ENCODE assay signal across 1 cellular context in genomic region chr17:744937-745336, GRCh38.
TF ChIP-seq lines count a peak whose summit lies in the region.

No MANE protein-coding gene starts in this region.

TF ChIP-seq in K562, 482 proteins besides CTCF, POLR2A, EP300 and RAD21:
- no peak for TF ChIP-seq ERF (CRISPR knock-in tag; IDR thresholded peaks at IDR 0.05)
- TF ChIP-seq POLR2G (IDR thresholded peaks at IDR 0.05; ENCODE audit: low read depth, low read length): 0 out of 2 replicates have a peak, but pooled peaks have one; percentile 6
TF ChIP-seq in K562: peak in this region for 1.
